ENCODE assay signal across 31 cellular contexts in the genomic region with DNA sequence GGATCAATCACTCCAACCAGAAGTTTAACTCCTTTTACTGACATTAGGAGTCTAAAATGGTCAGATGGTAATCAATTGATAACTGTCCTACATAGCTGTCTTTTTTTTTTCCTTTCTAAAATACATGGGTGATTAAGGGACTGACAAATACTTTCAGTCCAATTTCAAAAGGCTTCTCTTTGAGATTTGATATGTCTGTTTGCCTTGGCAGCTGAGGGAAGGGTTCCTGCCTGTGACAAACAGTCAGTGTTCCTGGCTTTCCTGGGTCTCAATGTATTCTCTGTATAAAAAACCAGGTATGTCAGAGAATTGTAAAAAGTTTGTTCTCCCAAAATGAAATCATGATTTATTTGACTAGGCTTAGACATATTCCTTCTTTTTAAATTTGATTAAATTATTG.
"Had no signal": no experiment of that assay in that cellular context is flagged by ENCODE, and none has a peak within 500 bp of the region (broad histone marks: within the 10 kb centered on the region; RNA-seq: fewer than 3 reads in every experiment).

No MANE protein-coding gene starts in this region.

- H3K9me3 ChIP-seq: SJCRH30 had no signal

- H3K4me3 Mint-ChIP-seq: T-cell had no signal

- H3K27me3 ChIP-seq: SJCRH30 had no signal

- H3K27ac Mint-ChIP-seq: T-cell had no signal

- H3K4me1 Mint-ChIP-seq: T-cell had no signal

- ATAC-seq: Panc1, Right ventricle myocardium inferior, SK-N-SH treated with all-trans-retinoic acid at 6 μM for 48 hours, T-cell had no signal

- H3K4me3 ChIP-seq: PC-9, SJCRH30, SK-N-MC had no signal

- H3K27ac ChIP-seq: KMS-11, PC-9, RWPE1, SJCRH30, SK-N-MC had no signal

- DNase-seq: Karpas-422, MM.1S, MV-4-11, NCI-H1092 treated with DMSO at 0.1 percent for 48 hours, NCI-H1105 treated with DMSO at 0.1 percent for 48 hours, NCI-H1417, NCI-H1436, NCI-H146, NCI-H1694, NCI-H187, NCI-H1930, NCI-H2029 treated with DMSO at 0.1 percent for 48 hours, NCI-H2081 treated with DMSO at 0.1 percent for 48 hours, NCI-H2107, NCI-H2171, NCI-H226, NCI-H446 treated with DMSO at 0.1 percent for 48 hours, NCI-H510A, NCI-H526 treated with DMSO at 0.1 percent for 48 hours, NCI-H774, PC-9, SHP77, SIG-M5, SJCRH30, T-cell had no signal

- H3K36me3 Mint-ChIP-seq: T-cell had no signal
